16 cellular contexts compared by ENCODE assay signal in genomic region chr9:82808478-82808877, GRCh38.
DNase-seq lines count a peak whose midpoint lies in the region; ATAC-seq, FAIRE-seq and TF ChIP-seq lines count a peak whose summit lies in the region.
"Had no signal": no experiment of that assay in that cellular context is flagged by ENCODE, and none has a peak within 500 bp of the region (broad histone marks: within the 10 kb centered on the region; RNA-seq: fewer than 3 reads in every experiment).

No MANE protein-coding gene starts in this region.

- H3K9me3 Mint-ChIP-seq in H9 (peaks cover under 1 to 3% of the 10 kb centered on the region in 2 experiments; a peak in 1 of 5 replicates), astrocyte (ENCODE audit: unreplicated experiment) (peaks cover 2% of the 10 kb centered on the region), neural progenitor cell (peaks cover 3% of the 10 kb centered on the region)
- H3K9me3 Mint-ChIP-seq: CD4-positive, alpha-beta T cell had no signal

- intact Hi-C loops in body of pancreas (cut with DNase I) = no loop called here

- H3K4me1 Mint-ChIP-seq in H9 (peaks cover 18 to 26% of the 10 kb centered on the region in 2 experiments), astrocyte (ENCODE audit: low read depth, unreplicated experiment) (peaks cover 23% of the 10 kb centered on the region), neural progenitor cell (peaks cover 5% of the 10 kb centered on the region)

- no peak overlapping the region for H4K8ac ChIP-seq in H9 (replicated peaks; ENCODE audit: insufficient read length, low read depth, low read length)

- peak overlapping the region; percentile 99; the same call in 1 of the 2 replicates for H2BK15ac ChIP-seq in H9 (ENCODE audit: low read depth, low read length)

- H3K27me3 Mint-ChIP-seq in H9 (ENCODE audit: low read depth) (no peaks in the 10 kb centered on the region), astrocyte (ENCODE audit: low read depth, unreplicated experiment) (no peaks in the 10 kb centered on the region), neural progenitor cell (ENCODE audit: insufficient read depth, low read depth) (peaks cover under 1% of the 10 kb centered on the region)
- H3K27me3 Mint-ChIP-seq: CD4-positive, alpha-beta T cell had no signal

- no peak overlapping the region for H2AFZ ChIP-seq in H9 (ENCODE audit: low read length)
- H2AFZ ChIP-seq in astrocyte (ENCODE audit: low read depth, low read length) = no peak overlapping the region
- peak overlapping the region; percentile 78 for H2AFZ ChIP-seq in neural progenitor cell (replicated peaks)

- H4K20me1 ChIP-seq in H9 (ENCODE audit: control insufficient read depth, insufficient read depth, insufficient read length) (no peaks in the 10 kb centered on the region), astrocyte (ENCODE audit: insufficient read depth, low read length) (no peaks in the 10 kb centered on the region), neural progenitor cell (ENCODE audit: low read depth) (no peaks in the 10 kb centered on the region)
- H4K20me1 ChIP-seq: BLaER1 treated with 17β-estradiol and CSF1 and Interleukin-3, amounts not matched to agents 10 nM and 100 nM had no signal

- peak overlapping the region; percentile 56; the same call in 1 of the 2 replicates for H3K14ac ChIP-seq in H9 (ENCODE audit: insufficient read depth, low read length)

- H3K9ac ChIP-seq in H9 (ENCODE audit: extremely low read depth, insufficient read length, low read length) (no peak overlapping the region), astrocyte (ENCODE audit: low read length) (no peak overlapping the region), neural progenitor cell (no peak overlapping the region)
- H3K9ac ChIP-seq: BLaER1 treated with 17β-estradiol and CSF1 and Interleukin-3, amounts not matched to agents 10 nM and 100 nM had no signal

- H3K18ac ChIP-seq in H9 (ENCODE audit: insufficient read length, low read depth, low read length) = no peak overlapping the region

- H3K9me3 ChIP-seq in H9 (ENCODE audit: control insufficient read depth, low read depth, low read length) (no peaks in the 10 kb centered on the region), astrocyte (ENCODE audit: insufficient read depth, low read depth, low read length) (no peaks in the 10 kb centered on the region), neural progenitor cell (ENCODE audit: low read depth) (no peaks in the 10 kb centered on the region), body of pancreas (no peaks in the 10 kb centered on the region)

- no peaks in the 10 kb centered on the region for H3F3A ChIP-seq in neural progenitor cell (ENCODE audit: low read depth)

- no peak for TF ChIP-seq POLR2A in body of pancreas (IDR thresholded peaks at IDR 0.05)

- no peak overlapping the region for H3K56ac ChIP-seq in H9 (ENCODE audit: insufficient read length, low read depth, low read length)

- no peak overlapping the region for H4K5ac ChIP-seq in H9 (ENCODE audit: insufficient read length, low read depth, low read length)

- no peaks in the 10 kb centered on the region for H3K79me2 ChIP-seq in H9 (ENCODE audit: insufficient read depth, low read length)
- no peaks in the 10 kb centered on the region for H3K79me2 ChIP-seq in astrocyte (ENCODE audit: insufficient read depth, low read length)
- no peaks in the 10 kb centered on the region for H3K79me2 ChIP-seq in neural progenitor cell (ENCODE audit: low read depth)

- H3K36me3 ChIP-seq in astrocyte (ENCODE audit: insufficient read depth, low read length) (no peaks in the 10 kb centered on the region), neural progenitor cell (no peaks in the 10 kb centered on the region), body of pancreas (replicated peaks in 1 of 2; ENCODE audit: insufficient read depth in 1 of 2, low read depth in 2 of 2) (no peaks in the 10 kb centered on the region)
- H3K36me3 ChIP-seq: BLaER1 treated with 17β-estradiol and CSF1 and Interleukin-3, amounts not matched to agents 10 nM and 100 nM had no signal

- no peak overlapping the region for H2BK120ac ChIP-seq in H9 (ENCODE audit: low read depth, low read length, poor library complexity, severe bottlenecking)

- H3K27ac ChIP-seq in H9 (ENCODE audit: insufficient read length, low read depth, low read length) (no peak overlapping the region), astrocyte (ENCODE audit: low read depth, low read length) (no peak overlapping the region), neural progenitor cell (no peak overlapping the region), body of pancreas (no peak overlapping the region)
- H3K27ac ChIP-seq: BLaER1 treated with 17β-estradiol and CSF1 and Interleukin-3, amounts not matched to agents 10 nM and 100 nM had no signal

- peaks cover 5% of the 10 kb centered on the region for H3K4me1 ChIP-seq in H9 (ENCODE audit: insufficient read depth, low read length)
- H3K4me1 ChIP-seq in astrocyte (ENCODE audit: insufficient read depth, low read length) = no peaks in the 10 kb centered on the region
- H3K4me1 ChIP-seq in neural progenitor cell = peaks cover 18% of the 10 kb centered on the region
- no peaks in the 10 kb centered on the region for H3K4me1 ChIP-seq in body of pancreas

- H2AK5ac ChIP-seq in H9 (ENCODE audit: insufficient read length, low read length) = no peak overlapping the region

- no peak overlapping the region for H2BK5ac ChIP-seq in H9 (ENCODE audit: insufficient read length, low read length)

- H3K4me2 ChIP-seq in H9 (ENCODE audit: insufficient read depth, insufficient read length, low read length) (peak overlapping the region; percentile 39), astrocyte (ENCODE audit: low read length) (no peak overlapping the region), neural progenitor cell (no peak overlapping the region)
- H3K4me2 ChIP-seq: BLaER1 treated with 17β-estradiol and CSF1 and Interleukin-3, amounts not matched to agents 10 nM and 100 nM had no signal

- no peaks in the 10 kb centered on the region for H3K79me1 ChIP-seq in H9 (ENCODE audit: insufficient read depth, low read depth, low read length, poor library complexity, severe bottlenecking)

- no peak overlapping the region for H3K23ac ChIP-seq in H9 (ENCODE audit: insufficient read length, low read depth, low read length)

- no peak overlapping the region for H4K91ac ChIP-seq in H9 (ENCODE audit: insufficient read length, low read depth, low read length)

- TF ChIP-seq CTCF in H9 (conservative IDR thresholded peaks at IDR 0.05) (no peak), astrocyte (IDR thresholded peaks at IDR 0.05; ENCODE audit: insufficient read depth, low read depth, low read length) (no peak), neural progenitor cell (IDR thresholded peaks at IDR 0.05) (no peak), body of pancreas (IDR thresholded peaks at IDR 0.05) (no peak)

- peak overlapping the region; percentile 69 for H2BK12ac ChIP-seq in H9 (ENCODE audit: insufficient read length, low read depth, low read length)

- peaks cover 0 to under 1% (median 0%) of the 10 kb centered on the region in 3 experiments; a peak in 2 of 7 replicates for H3K36me3 Mint-ChIP-seq in H9 (ENCODE audit: insufficient read depth in 1 of 3, low read depth in 3 of 3)
- H3K36me3 Mint-ChIP-seq in astrocyte (ENCODE audit: low read depth, unreplicated experiment) = no peaks in the 10 kb centered on the region
- H3K36me3 Mint-ChIP-seq in neural progenitor cell = no peaks in the 10 kb centered on the region

- ATAC-seq in body of pancreas = no peak
- ATAC-seq: HCT116 had no signal

- H3K23me2 ChIP-seq in H9 (ENCODE audit: insufficient read length, low read depth, low read length, poor library complexity, severe bottlenecking) = no peaks in the 10 kb centered on the region

- H3K27ac Mint-ChIP-seq in H9 = peak overlapping the region in 1 of 3 experiments; percentile 95; a peak in 3 of 7 replicates
- H3K27ac Mint-ChIP-seq in astrocyte (ENCODE audit: unreplicated experiment) = peak overlapping the region; percentile 68
- peak overlapping the region; percentile 15 for H3K27ac Mint-ChIP-seq in neural progenitor cell
- H3K27ac Mint-ChIP-seq: CD4-positive, alpha-beta T cell had no signal

- DNase-seq in H9 (no peak), astrocyte (ENCODE audit: low read depth) (no peak), islet precursor cell (peak; percentile 58), neural progenitor cell (ENCODE audit: low spot score) (peak; percentile 37), NCI-H510A (lab: John Stamatoyannopoulos, UW) (no peak), midbrain (lab: John Stamatoyannopoulos, UW) (no peak), dermis blood vessel endothelial cell (no peak), body of pancreas (no peak)
- DNase-seq: ACHN; CD4-positive, alpha-beta T cell; DMS79; GOT3 had no signal

- H2BK20ac ChIP-seq in H9 (ENCODE audit: low read depth, low read length, poor library complexity, severe bottlenecking) = no peak overlapping the region

- H3T11ph ChIP-seq in H9 (ENCODE audit: low read length) = no peak overlapping the region

- H3K4me3 ChIP-seq in astrocyte (ENCODE audit: insufficient read depth, low read depth, low read length) (no peak overlapping the region), neural progenitor cell (no peak overlapping the region), body of pancreas (no peak overlapping the region)
- H3K4me3 ChIP-seq: BLaER1 treated with 17β-estradiol and CSF1 and Interleukin-3, amounts not matched to agents 10 nM and 100 nM had no signal

- H3K4me3 Mint-ChIP-seq in H9 (no peak overlapping the region), astrocyte (ENCODE audit: unreplicated experiment) (no peak overlapping the region), neural progenitor cell (no peak overlapping the region)
- H3K4me3 Mint-ChIP-seq: CD4-positive, alpha-beta T cell had no signal

- WGBS in H9 (ENCODE audit: extremely low coverage, insufficient read length, low lambda C conversion rate) = no CpG with 5 or more reads among the region's 2 CpGs
- WGBS in body of pancreas, 2 donors = 76 to 77% methylated on average over 2 of the region's 2 CpGs

- no peak for FAIRE-seq in astrocyte (lab: Jason Lieb, UNC)
- FAIRE-seq: G401.6, GM12891 had no signal

- H3K4ac ChIP-seq in H9 (ENCODE audit: low read depth, low read length) = no peak overlapping the region

- H3K27me3 ChIP-seq in H9 (ENCODE audit: insufficient read depth, low read length) (no peaks in the 10 kb centered on the region), astrocyte (ENCODE audit: insufficient read depth, low read length) (peaks cover 2% of the 10 kb centered on the region), neural progenitor cell (no peaks in the 10 kb centered on the region), body of pancreas (no peaks in the 10 kb centered on the region)
- H3K27me3 ChIP-seq: BLaER1 treated with 17β-estradiol and CSF1 and Interleukin-3, amounts not matched to agents 10 nM and 100 nM had no signal

Comparison
In these comparisons a context has a peak if more than half of its experiments do, and no peak if none do; other contexts are left out.
1. DNase-seq: peak in islet precursor cell (single experiment) and neural progenitor cell (single experiment); none in H9 (single experiment), astrocyte (single experiment), NCI-H510A (single experiment), midbrain (single experiment), dermis blood vessel endothelial cell (single experiment) and body of pancreas (0 of 4).